17 cellular contexts compared by ENCODE assay signal in the genomic region with DNA sequence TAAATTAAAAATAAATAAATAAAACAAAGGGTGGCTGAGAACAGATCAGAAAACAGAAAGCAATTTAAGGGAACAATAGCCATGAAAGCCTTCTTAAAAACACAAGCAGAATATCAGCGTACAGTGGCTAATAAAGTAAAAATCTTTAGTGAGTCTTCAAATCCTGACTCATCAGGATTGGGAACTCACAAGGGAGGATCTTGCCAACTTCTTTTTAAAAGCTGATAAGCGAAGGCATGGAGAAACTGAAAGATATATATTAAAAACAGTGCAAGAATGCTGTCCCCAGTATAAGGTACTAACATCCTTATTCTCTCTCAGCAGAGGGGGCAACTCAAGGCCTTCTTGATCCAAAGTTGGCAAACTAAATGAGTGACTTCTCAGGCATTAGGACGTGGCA.
DNase-seq lines count a peak whose midpoint lies in the region; ATAC-seq and TF ChIP-seq lines count a peak whose summit lies in the region.
"Had no signal": no experiment of that assay in that cellular context is flagged by ENCODE, and none has a peak within 500 bp of the region (broad histone marks: within the 10 kb centered on the region; RNA-seq: fewer than 3 reads in every experiment).

No MANE protein-coding gene starts in this region.

- no peaks in the 10 kb centered on the region for H3K27me3 ChIP-seq in brain microvascular endothelial cell (replicated peaks)

- no peak overlapping the region for H3K27ac ChIP-seq in brain microvascular endothelial cell

- in situ Hi-C loops in astrocyte of the spinal cord (cut with HindIII; ENCODE audit: low sequenced_read_pairs) = no loop called here
- in situ Hi-C loops in brain microvascular endothelial cell (cut with HindIII; ENCODE audit: low pct_ligation_motif_present, low sequenced_read_pairs) = no loop called here

- DNase-seq in NCI-H226 = peak; percentile 12
- DNase-seq in astrocyte of the spinal cord (ENCODE audit: low read depth, low spot score) = peak; percentile 27
- DNase-seq in fibroblast of mammary gland (ENCODE audit: low read depth) = peak; percentile 15
- DNase-seq in omental fat pad (ENCODE audit: low spot score) = no peak
- no peak for DNase-seq in GF-D8 (lab: John Stamatoyannopoulos, UW)
- DNase-seq in brain microvascular endothelial cell = no peak
- no peak for DNase-seq in stimulated activated CD4-positive, alpha-beta T cell treated with anti-CD3 and anti-CD28 coated beads, Interleukin-2, amount 100 ng/mL, for 24 hours
- DNase-seq: C1 segment of cervical spinal cord; Calu3; CD4-positive, alpha-beta memory T cell; COR-L47; DMS53; DMS79 treated with DMSO at 0.1 percent for 48 hours; GOT3; HFFc6 had no signal

- H3K4me3 ChIP-seq in astrocyte of the spinal cord (ENCODE audit: low read depth, low read length) (no peak overlapping the region), fibroblast of mammary gland (ENCODE audit: control insufficient read depth, low read depth, low read length) (no peak overlapping the region), brain microvascular endothelial cell (ENCODE audit: low read depth, low read length) (no peak overlapping the region)
- H3K4me3 ChIP-seq: HAP-1 had no signal

- H3K36me3 ChIP-seq in brain microvascular endothelial cell (replicated peaks) = no peaks in the 10 kb centered on the region
- H3K36me3 ChIP-seq: HAP-1 had no signal

- ATAC-seq in omental fat pad (ENCODE audit: low FRiP score) (peak; percentile 79), GM21717 (IDR thresholded peaks at IDR 0.05; ENCODE audit: unreplicated experiment) (no peak)

- TF ChIP-seq CTCF in astrocyte of the spinal cord (IDR thresholded peaks at IDR 0.05; ENCODE audit: low read depth, low read length) (no peak), fibroblast of mammary gland (conservative IDR thresholded peaks at IDR 0.05; ENCODE audit: control insufficient read depth, insufficient read depth, low read depth, low read length) (no peak), omental fat pad (IDR thresholded peaks at IDR 0.05) (peak in 1 of 3 donors; percentile 13), brain microvascular endothelial cell (IDR thresholded peaks at IDR 0.05; ENCODE audit: low read depth, low read length, missing control alignments) (no peak)

Comparison
In these comparisons a context has a peak if more than half of its experiments do, and no peak if none do; other contexts are left out.
1. DNase-seq: peak in NCI-H226 (single experiment), astrocyte of the spinal cord (single experiment) and fibroblast of mammary gland (single experiment); none in omental fat pad (single experiment), GF-D8 (single experiment), brain microvascular endothelial cell (single experiment) and stimulated activated CD4-positive, alpha-beta T cell treated with anti-CD3 and anti-CD28 coated beads, Interleukin-2, amount 100 ng/mL, for 24 hours (0 of 2).